1 cellular context compared by ENCODE assay signal in genomic region chr1:117142200-117142599, GRCh38.
TF ChIP-seq lines count a peak whose summit lies in the region.

No MANE protein-coding gene starts in this region.

TF ChIP-seq in SK-N-SH treated with all-trans-retinoic acid at 6 μM for 48 hours, 23 proteins besides CTCF, POLR2A, EP300 and RAD21 (continued from another document):
- no peak for TF ChIP-seq ZFP3 (CRISPR knock-in tag; IDR thresholded peaks at IDR 0.05)
- TF ChIP-seq OSR1 (CRISPR knock-in tag; IDR thresholded peaks at IDR 0.05), result no peak
- 0 out of 2 replicates have a peak, but pooled peaks have one; percentile 30 for TF ChIP-seq TSHZ2 (CRISPR knock-in tag; IDR thresholded peaks at IDR 0.05)
- no peak for TF ChIP-seq ESRRG (CRISPR knock-in tag; IDR thresholded peaks at IDR 0.05)
- no peak for TF ChIP-seq ZNF8 (CRISPR knock-in tag; IDR thresholded peaks at IDR 0.05)
- no peak for TF ChIP-seq SNAI2 (CRISPR knock-in tag; IDR thresholded peaks at IDR 0.05)
- no peak for TF ChIP-seq CREB5 (CRISPR knock-in tag; IDR thresholded peaks at IDR 0.05; ENCODE audit: low read depth)
TF ChIP-seq in SK-N-SH treated with all-trans-retinoic acid at 6 μM for 48 hours: peak in this region for 2.
